In the genomic region with DNA sequence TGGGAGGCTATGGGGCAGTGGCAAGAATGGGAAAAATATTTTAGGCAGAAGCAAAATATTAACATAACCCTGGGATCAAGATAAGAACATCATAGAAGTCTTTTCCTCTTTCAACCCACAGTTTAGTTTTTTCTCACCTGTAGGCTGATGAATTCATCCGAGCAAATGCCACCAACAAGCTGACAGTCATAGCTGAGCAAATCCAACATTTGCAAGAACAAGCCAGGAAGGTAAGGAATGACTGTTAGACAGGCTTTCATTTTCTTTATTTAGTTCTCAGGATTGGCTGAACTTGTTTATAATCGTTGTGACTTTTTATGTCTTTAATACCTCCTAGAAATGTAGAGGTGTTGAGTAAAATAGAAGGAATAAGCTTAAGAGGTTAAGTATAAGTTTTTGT, we compare ENCODE assay signal across 29 cellular contexts. TPM values are rescaled to one million over a fixed set of nuclear protein-coding genes. Genes with fewer than 3 reads are reported as not detected.
"Had no signal": no experiment of that assay in that cellular context is flagged by ENCODE, and none has a peak within 500 bp of the region (broad histone marks: within the 10 kb centered on the region; RNA-seq: fewer than 3 reads in every experiment).

No MANE protein-coding gene starts in this region.

- H3K27me3 Mint-ChIP-seq: activated B cell treated with CpG ODN at 0.5 μM for 24 hours; naive thymus-derived CD8-positive, alpha-beta T cell had no signal

- H3K4me3 Mint-ChIP-seq: activated B cell treated with CpG ODN at 0.5 μM for 24 hours; activated T-helper 1 cell treated with anti-CD3 and anti-CD28 coated beads, Interleukin-12 subunit alpha, Interleukin-12 subunit beta, Interleukin-2, Interleukin-4 antibody, amounts not matched to agents 30 ng/mL and 10 ng/mL and 1 ng/mL, durations not matched to agents 14 hours and 24 hours and 36 hours; mesothelial cell of epicardium had no signal

- DNase-seq: activated B cell treated with CpG ODN at 0.5 μM for 24 hours; activated CD4-positive, alpha-beta T cell treated with anti-CD3 and anti-CD28 coated beads for 48 hours; activated CD8-positive, alpha-beta memory T cell treated with anti-CD3 and anti-CD28 coated beads, Interleukin-2, amount 50 U/mL, for 48 hours; aorta; brain microvascular endothelial cell; dermis blood vessel endothelial cell; effector CD8-positive, alpha-beta T cell; foreskin melanocyte; glutamatergic neuron; hippocampal formation; kidney glomerular epithelial cell; left ventricle myocardium inferior; naive thymus-derived CD8-positive, alpha-beta T cell; stimulated activated CD4-positive, alpha-beta T cell treated with anti-CD3 and anti-CD28 coated beads, Interleukin-2, amount 100 ng/mL, for 48 hours; stimulated activated CD8-positive, alpha-beta memory T cell treated with anti-CD3 and anti-CD28 coated beads, Interleukin-4, amount 100 ng/mL, for 48 hours; stimulated activated naive CD4-positive, alpha-beta T cell treated with Interleukin-2 at 50 U/mL for 16 hours; substantia nigra; T-helper 9 cell; thyroid gland; upper lobe of right lung had no signal

- H3K27ac ChIP-seq: brain microvascular endothelial cell, left ventricle myocardium inferior, prostate gland, thyroid gland, upper lobe of right lung had no signal

- ATAC-seq: esophagus mucosa; naive thymus-derived CD8-positive, alpha-beta T cell; SK-N-SH treated with all-trans-retinoic acid at 6 μM for 48 hours; upper lobe of right lung had no signal

- H3K27ac Mint-ChIP-seq: activated B cell treated with CpG ODN at 0.5 μM for 24 hours; activated T-helper 1 cell treated with anti-CD3 and anti-CD28 coated beads, Interleukin-12 subunit alpha, Interleukin-12 subunit beta, Interleukin-2, Interleukin-4 antibody, amounts not matched to agents 30 ng/mL and 10 ng/mL and 1 ng/mL, durations not matched to agents 14 hours and 24 hours and 36 hours; mesothelial cell of epicardium had no signal

- H3K9me3 ChIP-seq: left ventricle myocardium inferior, prostate gland, thyroid gland, upper lobe of right lung had no signal

- H3K27me3 ChIP-seq: brain microvascular endothelial cell, thyroid gland, upper lobe of right lung had no signal

- H3K4me3 ChIP-seq: left ventricle myocardium inferior, prostate gland, thyroid gland, upper lobe of right lung had no signal

- H3K9me3 Mint-ChIP-seq: activated B cell treated with CpG ODN at 0.5 μM for 24 hours; activated T-helper 1 cell treated with anti-CD3 and anti-CD28 coated beads, Interleukin-12 subunit alpha, Interleukin-12 subunit beta, Interleukin-2, Interleukin-4 antibody, amounts not matched to agents 30 ng/mL and 10 ng/mL and 1 ng/mL, durations not matched to agents 14 hours and 24 hours and 36 hours; mesothelial cell of epicardium; naive thymus-derived CD8-positive, alpha-beta T cell had no signal

- H3K4me1 ChIP-seq: prostate gland had no signal

RNA-seq across cellular contexts. Expression of a gene that starts 11.4 kb away (rescaled TPM):
- total RNA-seq: dermis blood vessel endothelial cell, endothelial cell of umbilical vein, left ventricle myocardium inferior, lung microvascular endothelial cell, upper lobe of right lung had no signal
- polyA plus RNA-seq: aorta had no signal

RNA-seq across cellular contexts. Expression of a gene that starts 33.4 kb away (rescaled TPM):
- total RNA-seq: activated B cell treated with CpG ODN at 0.5 μM for 24 hours; activated CD8-positive, alpha-beta memory T cell treated with anti-CD3 and anti-CD28 coated beads for 36 hours; activated T-helper 1 cell treated with anti-CD3 and anti-CD28 coated beads, Interleukin-12 subunit alpha, Interleukin-12 subunit beta, Interleukin-2, Interleukin-4 antibody, amounts not matched to agents 30 ng/mL and 10 ng/mL and 1 ng/mL, durations not matched to agents 14 hours and 24 hours and 36 hours; dermis blood vessel endothelial cell; endothelial cell of umbilical vein; esophagus mucosa; left ventricle myocardium inferior; lung microvascular endothelial cell; naive thymus-derived CD8-positive, alpha-beta T cell; osteocyte; thyroid gland; upper lobe of right lung had no signal
- polyA plus RNA-seq: aorta; endothelial cell of umbilical vein; naive thymus-derived CD8-positive, alpha-beta T cell had no signal
